ENCODE assay signal across 29 cellular contexts in genomic region chr5:178595145-178595544, GRCh38. TPM values are rescaled to one million over a fixed set of nuclear protein-coding genes. Genes with fewer than 3 reads are reported as not detected.
"Had no signal": no experiment of that assay in that cellular context is flagged by ENCODE, and none has a peak within 500 bp of the region (broad histone marks: within the 10 kb centered on the region; RNA-seq: fewer than 3 reads in every experiment).

No MANE protein-coding gene starts in this region.

- H3K9me3 ChIP-seq: colonic mucosa, ovary had no signal

- DNase-seq: colonic mucosa; effector memory CD4-positive, alpha-beta T cell; erythroblast; esophagus squamous epithelium; foreskin melanocyte; hypothalamus; immature natural killer cell; islet precursor cell; kidney glomerular epithelial cell; left colon; left ventricle myocardium superior; lower lobe of right lung; natural killer cell; occipital lobe; ovary; posterior cingulate gyrus; psoas muscle; right cardiac atrium; spleen; stimulated activated naive B cell treated with anti-CD40 and anti-IgM and Interleukin-4, amounts not matched to agents 10 μg/mL and 1 μg/mL and 100 μg/mL, for 72 hours; upper lobe of left lung had no signal

- H3K27ac ChIP-seq: colonic mucosa, esophagus squamous epithelium, lower lobe of right lung, ovary, psoas muscle, skin epidermis, spleen, thoracic aorta, tibial nerve, upper lobe of left lung had no signal

- H3K4me3 ChIP-seq: colonic mucosa, esophagus squamous epithelium, lower lobe of right lung, ovary, psoas muscle, skin epidermis, spleen, thoracic aorta, tibial nerve, upper lobe of left lung had no signal

- H3K4me1 ChIP-seq: colonic mucosa had no signal

- H3K27me3 ChIP-seq: ovary, tibial nerve had no signal

- H3K36me3 ChIP-seq: colonic mucosa, ovary, thoracic aorta had no signal

- ATAC-seq: left colon; left ventricle myocardium superior; lower lobe of right lung; natural killer cell; psoas muscle; right cardiac atrium; stimulated activated naive B cell treated with anti-CD40 and anti-IgM and Interleukin-4, amounts not matched to agents 10 μg/mL and 1 μg/mL and 100 μg/mL, for 72 hours had no signal

- H3K27ac Mint-ChIP-seq: dendritic cell treated with granulocyte-macrophage colony-stimulating factor and Interleukin-4, amounts not matched to agents 40 ng/mL and 50 ng/mL, for 4 days; immature natural killer cell; natural killer cell; stimulated activated naive B cell treated with anti-CD40 and anti-IgM and Interleukin-4, amounts not matched to agents 10 μg/mL and 1 μg/mL and 100 μg/mL, for 72 hours; stimulated activated naive CD8-positive, alpha-beta T cell treated with anti-CD3 and anti-CD28 coated beads, Interleukin-15, Interleukin-2, amounts not matched to agents 100 ng/mL and 50 ng/mL, for 24 hours had no signal

- FAIRE-seq: endometrium, urothelium cell line had no signal

- H3K4me3 Mint-ChIP-seq: dendritic cell treated with granulocyte-macrophage colony-stimulating factor and Interleukin-4, amounts not matched to agents 40 ng/mL and 50 ng/mL, for 4 days; immature natural killer cell; natural killer cell; stimulated activated naive B cell treated with anti-CD40 and anti-IgM and Interleukin-4, amounts not matched to agents 10 μg/mL and 1 μg/mL and 100 μg/mL, for 72 hours; stimulated activated naive CD8-positive, alpha-beta T cell treated with anti-CD3 and anti-CD28 coated beads, Interleukin-15, Interleukin-2, amounts not matched to agents 100 ng/mL and 50 ng/mL, for 24 hours had no signal

RNA-seq across cellular contexts. Expression of gene COL23A1, which starts 5.0 kb away (rescaled TPM):
- polyA plus RNA-seq: neural cell had no signal
